In the genomic region with DNA sequence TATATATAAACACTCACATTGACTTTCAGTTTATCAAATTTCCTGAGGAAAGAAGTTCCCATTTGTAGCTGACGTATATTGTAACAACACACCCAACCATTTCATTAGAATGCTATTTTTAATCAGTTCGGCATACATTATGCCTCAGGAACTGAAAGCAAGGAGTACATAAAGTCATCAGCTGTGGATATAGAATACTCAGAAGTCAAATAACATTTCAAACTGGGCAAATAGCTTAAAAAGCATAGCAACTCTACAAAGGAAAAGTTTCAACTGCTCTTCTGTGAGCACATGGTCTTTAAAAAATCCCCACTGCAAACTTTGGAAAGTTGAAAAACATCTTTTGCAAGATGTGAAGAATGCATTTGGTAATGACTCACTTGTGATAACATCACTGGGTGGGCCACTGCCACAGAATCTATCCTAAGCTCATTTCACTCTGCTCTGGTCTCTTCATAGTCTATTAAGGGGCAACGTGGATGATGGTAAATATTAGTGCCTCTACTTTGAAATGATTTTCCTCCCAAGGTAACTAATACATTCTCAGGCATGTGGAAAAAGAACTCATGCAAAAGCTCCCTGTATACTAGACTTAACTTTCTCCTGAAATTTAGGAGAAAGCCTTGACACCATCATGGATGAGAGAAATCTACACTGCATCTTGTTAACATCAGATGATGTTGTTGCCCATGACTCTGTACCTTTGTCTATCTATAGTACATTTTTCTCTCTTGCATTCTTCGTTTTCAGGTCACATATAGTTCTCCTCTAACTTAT, we compare ENCODE assay signal across 8 cellular contexts. TPM values are rescaled to one million over a fixed set of nuclear protein-coding genes. Genes with fewer than 3 reads are reported as not detected.
DNase-seq lines count a peak whose midpoint lies in the region; ATAC-seq and TF ChIP-seq lines count a peak whose summit lies in the region.

No MANE protein-coding gene starts in this region.

- H2BK120ac ChIP-seq in H9 (ENCODE audit: low read depth, low read length, poor library complexity, severe bottlenecking), result no peak overlapping the region

- H3K79me1 ChIP-seq in H9 (ENCODE audit: insufficient read depth, low read depth, low read length, poor library complexity, severe bottlenecking), result no peaks in the 10 kb centered on the region

- no peak overlapping the region for H4K5ac ChIP-seq in H9 (ENCODE audit: insufficient read length, low read depth, low read length)

- no peak overlapping the region for H2BK5ac ChIP-seq in H9 (ENCODE audit: insufficient read length, low read length)

- no peak overlapping the region for H3T11ph ChIP-seq in H9 (ENCODE audit: low read length)

- H4K91ac ChIP-seq in H9 (ENCODE audit: insufficient read length, low read depth, low read length), result no peak overlapping the region

- H3K4me3 ChIP-seq in mammary epithelial cell (replicated peaks in 1 of 3; ENCODE audit: insufficient read depth in 1 of 3, low read depth in 2 of 3, low read length in 3 of 3) (no peak overlapping the region), colonic mucosa (no peak overlapping the region)

- no peak overlapping the region for H3K14ac ChIP-seq in H9 (ENCODE audit: insufficient read depth, low read length)

- no peak overlapping the region for H3K18ac ChIP-seq in H9 (ENCODE audit: insufficient read length, low read depth, low read length)

- ATAC-seq in HG02938 (IDR thresholded peaks at IDR 0.05; ENCODE audit: unreplicated experiment), result no peak

- WGBS in mammary epithelial cell (ENCODE audit: low coverage, missing lambda C conversion rate), result 76% methylated on average over 4 of the region's 4 CpGs
- WGBS in H9 (ENCODE audit: extremely low coverage, insufficient read length, low lambda C conversion rate), result no CpG with 5 or more reads among the region's 4 CpGs

- H3K36me3 ChIP-seq in mammary epithelial cell (ENCODE audit: insufficient read depth, low read length) (no peaks in the 10 kb centered on the region), colonic mucosa (no peaks in the 10 kb centered on the region)

- BruUV-seq in Calu3 (replicated peaks; lab: Mats Ljungman, UMichigan) (no TSS peak), mammary epithelial cell (replicated peaks; lab: Mats Ljungman, UMichigan) (no TSS peak)

- H3K9me3 Mint-ChIP-seq in Calu3 (ENCODE audit: low read depth, unreplicated experiment) (no peaks in the 10 kb centered on the region), nephron (no peaks in the 10 kb centered on the region), H9 (peaks cover 0 to 5% of the 10 kb centered on the region in 2 experiments; a peak in 3 of 5 replicates)

- H3K23me2 ChIP-seq in H9 (ENCODE audit: insufficient read length, low read depth, low read length, poor library complexity, severe bottlenecking), result no peaks in the 10 kb centered on the region

- H4K8ac ChIP-seq in H9 (replicated peaks; ENCODE audit: insufficient read length, low read depth, low read length), result no peak overlapping the region

- H3K36me3 Mint-ChIP-seq in Calu3 (ENCODE audit: insufficient read depth, unreplicated experiment), result peaks cover 5% of the 10 kb centered on the region
- peaks cover 16% of the 10 kb centered on the region for H3K36me3 Mint-ChIP-seq in nephron (ENCODE audit: low read depth)
- H3K36me3 Mint-ChIP-seq in H9 (ENCODE audit: insufficient read depth in 1 of 3, low read depth in 3 of 3), result peaks cover 5 to 12% (median 10%) of the 10 kb centered on the region in 3 experiments; a peak in 6 of 7 replicates

- intact Hi-C loops in Calu3 (cut with micrococcal nuclease; ENCODE audit: unreplicated experiment) (no loop called here), mammary epithelial cell (cut with micrococcal nuclease) (no loop called here), colonic mucosa (cut with DNase I) (no loop called here)

- dilution Hi-C loops in mammary epithelial cell (cut with HindIII; ENCODE audit: low sequenced_read_pairs), result no loop called here

- H3K27ac Mint-ChIP-seq in Calu3 (ENCODE audit: unreplicated experiment) (peak overlapping the region; percentile 30), nephron (peak overlapping the region; percentile 30 to 82 (median 56)), H9 (no peak overlapping the region; a peak in 1 of 7 replicates)

- peaks cover 10% of the 10 kb centered on the region for H3K4me1 ChIP-seq in mammary epithelial cell (ENCODE audit: insufficient read depth, low read length)
- H3K4me1 ChIP-seq in colonic mucosa, result no peaks in the 10 kb centered on the region
- H3K4me1 ChIP-seq in H9 (ENCODE audit: insufficient read depth, low read length), result no peaks in the 10 kb centered on the region

- H3K27me3 ChIP-seq in mammary epithelial cell (ENCODE audit: insufficient read depth, low read length) (no peaks in the 10 kb centered on the region), colonic mucosa (no peaks in the 10 kb centered on the region), H9 (ENCODE audit: insufficient read depth, low read length) (no peaks in the 10 kb centered on the region)

- H3K9me3 ChIP-seq in mammary epithelial cell (replicated peaks; ENCODE audit: insufficient read depth, low read length) (no peaks in the 10 kb centered on the region), colonic mucosa (no peaks in the 10 kb centered on the region), H9 (ENCODE audit: control insufficient read depth, low read depth, low read length) (no peaks in the 10 kb centered on the region)

- no peak overlapping the region for H2BK20ac ChIP-seq in H9 (ENCODE audit: low read depth, low read length, poor library complexity, severe bottlenecking)

- H3K79me2 ChIP-seq in mammary epithelial cell (ENCODE audit: insufficient read depth, low read length) (peaks cover 5% of the 10 kb centered on the region), H9 (ENCODE audit: insufficient read depth, low read length) (peaks cover 3% of the 10 kb centered on the region; the same call in 1 of the 2 replicates)

- H4K20me1 ChIP-seq in mammary epithelial cell (ENCODE audit: insufficient read depth, low read length), result no peaks in the 10 kb centered on the region
- no peaks in the 10 kb centered on the region for H4K20me1 ChIP-seq in H9 (ENCODE audit: control insufficient read depth, insufficient read depth, insufficient read length)

- no peak overlapping the region for H3K23ac ChIP-seq in H9 (ENCODE audit: insufficient read length, low read depth, low read length)

- no peak overlapping the region for H3K27ac ChIP-seq in mammary epithelial cell (ENCODE audit: insufficient read depth, low read depth, low read length)
- H3K27ac ChIP-seq in colonic mucosa, result no peak overlapping the region
- H3K27ac ChIP-seq in H9 (ENCODE audit: insufficient read length, low read depth, low read length), result no peak overlapping the region

- CTCF ChIA-PET in Calu3 (lab: Charles Lee), result interaction anchor here (1.0 kb wide), 1 partner anchor 18 kb away, joined by 5 read pairs; no protein-coding TSS in a partner anchor
- CTCF ChIA-PET in mammary epithelial cell (lab: Charles Lee; ENCODE audit: low non-redundant PET), result no interaction called here

- peak overlapping the region; percentile 2 for H2AFZ ChIP-seq in mammary epithelial cell (ENCODE audit: low read depth, low read length)
- H2AFZ ChIP-seq in H9 (ENCODE audit: low read length), result no peak overlapping the region

- no peak overlapping the region for H3K4ac ChIP-seq in H9 (ENCODE audit: low read depth, low read length)

- H2BK15ac ChIP-seq in H9 (ENCODE audit: low read depth, low read length), result no peak overlapping the region

- H3K4me2 ChIP-seq in mammary epithelial cell (ENCODE audit: insufficient read depth, low read depth, low read length) (peak overlapping the region; percentile 5), H9 (ENCODE audit: insufficient read depth, insufficient read length, low read length) (no peak overlapping the region)

- no peak overlapping the region for H3K4me3 Mint-ChIP-seq in Calu3 (ENCODE audit: low read depth, unreplicated experiment)
- no peak overlapping the region for H3K4me3 Mint-ChIP-seq in nephron
- H3K4me3 Mint-ChIP-seq in H9, result no peak overlapping the region

- in situ Hi-C loops in mammary epithelial cell (cut with MboI; ENCODE audit: low sequenced_read_pairs in 2 of 2), result no loop called here

- no peak for TF ChIP-seq CTCF in Calu3 (IDR thresholded peaks at IDR 0.05; ENCODE audit: unreplicated experiment)
- TF ChIP-seq CTCF in mammary epithelial cell (conservative IDR thresholded peaks at IDR 0.05 in 1 of 2, IDR thresholded peaks at IDR 0.05 in 1 of 2; ENCODE audit: extremely low read depth in 1 of 2, insufficient read depth in 1 of 2, low read depth in 1 of 2, low read length in 2 of 2), result no peak
- TF ChIP-seq CTCF in nephron (IDR thresholded peaks at IDR 0.05; ENCODE audit: unreplicated experiment in 3 of 3), result no peak
- TF ChIP-seq CTCF in colonic mucosa (IDR thresholded peaks at IDR 0.05), result no peak
- no peak for TF ChIP-seq CTCF in H9 (conservative IDR thresholded peaks at IDR 0.05)

- no peak overlapping the region for H2AK5ac ChIP-seq in H9 (ENCODE audit: insufficient read length, low read length)

- no peak for DNase-seq in Calu3
- peak; percentile 72 for DNase-seq in HS-27A (ENCODE audit: low read depth)
- DNase-seq in mammary epithelial cell, result peak; percentile 60
- DNase-seq in colonic mucosa, result no peak
- no peak for DNase-seq in H9
- no peak for DNase-seq in cerebellar nuclear complex (lab: John Stamatoyannopoulos, UW)

- H2BK12ac ChIP-seq in H9 (ENCODE audit: insufficient read length, low read depth, low read length), result no peak overlapping the region

- no peak overlapping the region for H3K56ac ChIP-seq in H9 (ENCODE audit: insufficient read length, low read depth, low read length)

- H3K27me3 Mint-ChIP-seq in Calu3 (ENCODE audit: unreplicated experiment) (no peaks in the 10 kb centered on the region), nephron (ENCODE audit: low read depth) (no peaks in the 10 kb centered on the region), H9 (ENCODE audit: low read depth) (no peaks in the 10 kb centered on the region)

- H3K9ac ChIP-seq in mammary epithelial cell (ENCODE audit: insufficient read depth, low read length) (no peak overlapping the region), colonic mucosa (ENCODE audit: low read depth in 2 of 2, low read length in 2 of 2) (no peak overlapping the region), H9 (ENCODE audit: extremely low read depth, insufficient read length, low read length) (no peak overlapping the region)

- peaks cover 36% of the 10 kb centered on the region for H3K4me1 Mint-ChIP-seq in Calu3 (ENCODE audit: low read depth, unreplicated experiment)
- peaks cover 51% of the 10 kb centered on the region for H3K4me1 Mint-ChIP-seq in nephron
- H3K4me1 Mint-ChIP-seq in H9, result no peaks in the 10 kb centered on the region

RNA-seq across cellular contexts. Expression of a gene that starts 49.2 kb away (rescaled TPM):
- total RNA-seq in Calu3 (2022), result 61.0 and 64.6 TPM in 2 replicates
- total RNA-seq in mammary epithelial cell, result 100 to 1,000 TPM in 1 of 2 donors, 10 to 100 TPM in 1; 58.0 to 136 TPM
- 48.3 TPM for polyA plus RNA-seq in mammary epithelial cell
- polyA minus RNA-seq in mammary epithelial cell, result 82.9 TPM
- total RNA-seq in colonic mucosa, result 10 to 100 TPM; 11.3 to 21.5 TPM
- total RNA-seq in H9 (2021), result 63.3 and 64.8 TPM in 2 replicates

Comparison
In these comparisons a context has a peak if more than half of its experiments do, and no peak if none do; other contexts are left out.
1. DNase-seq: peak in HS-27A (single experiment) and mammary epithelial cell (single experiment); none in Calu3 (single experiment), colonic mucosa (single experiment), H9 (single experiment) and cerebellar nuclear complex (0 of 2).
2. H3K27ac Mint-ChIP-seq: peak in Calu3 (single experiment) and nephron (3 of 3); none in H9 (0 of 3).